8 cellular contexts compared by ENCODE assay signal in the genomic region with DNA sequence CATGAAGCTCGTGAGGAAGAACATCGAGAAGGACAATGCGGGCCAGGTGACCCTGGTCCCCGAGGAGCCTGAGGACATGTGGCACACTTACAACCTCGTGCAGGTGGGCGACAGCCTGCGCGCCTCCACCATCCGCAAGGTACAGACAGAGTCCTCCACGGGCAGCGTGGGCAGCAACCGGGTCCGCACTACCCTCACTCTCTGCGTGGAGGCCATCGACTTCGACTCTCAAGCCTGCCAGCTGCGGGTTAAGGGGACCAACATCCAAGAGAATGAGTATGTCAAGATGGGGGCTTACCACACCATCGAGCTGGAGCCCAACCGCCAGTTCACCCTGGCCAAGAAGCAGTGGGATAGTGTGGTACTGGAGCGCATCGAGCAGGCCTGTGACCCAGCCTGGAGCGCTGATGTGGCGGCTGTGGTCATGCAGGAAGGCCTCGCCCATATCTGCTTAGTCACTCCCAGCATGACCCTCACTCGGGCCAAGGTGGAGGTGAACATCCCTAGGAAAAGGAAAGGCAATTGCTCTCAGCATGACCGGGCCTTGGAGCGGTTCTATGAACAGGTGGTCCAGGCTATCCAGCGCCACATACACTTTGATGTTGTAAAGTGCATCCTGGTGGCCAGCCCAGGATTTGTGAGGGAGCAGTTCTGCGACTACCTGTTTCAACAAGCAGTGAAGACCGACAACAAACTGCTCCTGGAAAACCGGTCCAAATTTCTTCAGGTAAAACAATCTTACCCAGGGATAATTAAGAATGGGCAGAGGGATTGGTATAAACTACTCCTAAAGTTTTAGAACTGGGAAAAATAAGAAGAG. TPM values are rescaled to one million over a fixed set of nuclear protein-coding genes. Genes with fewer than 3 reads are reported as not detected.
DNase-seq lines count a peak whose midpoint lies in the region; ATAC-seq and TF ChIP-seq lines count a peak whose summit lies in the region.

No MANE protein-coding gene starts in this region.

- H3K27me3 ChIP-seq in dorsolateral prefrontal cortex = no peaks in the 10 kb centered on the region
- no peaks in the 10 kb centered on the region for H3K27me3 ChIP-seq in right lobe of liver

- peaks cover 0 to 7% (median 4%) of the 10 kb centered on the region in 4 donors for H3K36me3 ChIP-seq in right lobe of liver

- intact Hi-C loops in dorsolateral prefrontal cortex (cut with DNase I) = loop anchor here (10.0 kb wide), 3 partner anchors 94 to 314 kb away; no protein-coding TSS in a partner anchor
- intact Hi-C loops in right lobe of liver (cut with DNase I) = no loop called here

- no peaks in the 10 kb centered on the region for H3K9me3 ChIP-seq in right lobe of liver

- peak; percentile 46 for ATAC-seq in HG02642 (IDR thresholded peaks at IDR 0.05; ENCODE audit: poor library complexity, unreplicated experiment)
- peak; percentile 66 to 76 (median 72) for ATAC-seq in right lobe of liver

- H3K4me3 ChIP-seq in dorsolateral prefrontal cortex (peak overlapping the region; percentile 63 to 100 (median 84)), right lobe of liver (peak overlapping the region; percentile 53 to 72 (median 61))

- WGBS in right lobe of liver (ENCODE audit: insufficient coverage, low coverage, low lambda C conversion rate, missing lambda C conversion rate) = 17% methylated on average over 7 of the region's 31 CpGs

- H3K4me1 ChIP-seq in right lobe of liver = peaks cover 0 to 70% (median 19%) of the 10 kb centered on the region in 4 donors

- H3K27ac ChIP-seq in dorsolateral prefrontal cortex (peak overlapping the region; percentile 49 to 96 (median 88)), right lobe of liver (peak overlapping the region; percentile 78 to 95 (median 86))

- TF ChIP-seq CTCF in dorsolateral prefrontal cortex (IDR thresholded peaks at IDR 0.05 in 54 of 56, conservative IDR thresholded peaks at IDR 0.05 in 2 of 56; ENCODE audit: low read depth in 1 of 56, partially characterized antibody in 56 of 56) = peak in 6 of 56 donors; percentile 4 to 30 (median 12)
- TF ChIP-seq CTCF in right lobe of liver (IDR thresholded peaks at IDR 0.05) = no peak

- DNase-seq in NCI-H2171 treated with DMSO at 0.1 percent for 48 hours (lab: John Stamatoyannopoulos, UW) (peak; percentile 43), NCI-H2171 (lab: John Stamatoyannopoulos, UW) (no peak), NCI-H2029 (lab: John Stamatoyannopoulos, UW) (peak; percentile 43), dorsolateral prefrontal cortex (peak in 9 of 10 donors; percentile 21 to 59 (median 41)), right lobe of liver (peak; percentile 67 to 77 (median 77))
- DNase-seq in activated CD4-positive, alpha-beta T cell treated with anti-CD3 and anti-CD28 coated beads, Interleukin-2, amount 50 U/mL, for 48 hours = peak; percentile 64 to 70
- DNase-seq in stimulated activated CD4-positive, alpha-beta T cell treated with anti-CD3 and anti-CD28 coated beads, Interleukin-4, amount 100 ng/mL, for 4 hours = peak; percentile 42 to 49

- TF ChIP-seq POLR2A in right lobe of liver (IDR thresholded peaks at IDR 0.05) = peak; percentile 16

RNA-seq across cellular contexts. Expression of a gene that starts 12.9 kb away (rescaled TPM):
- total RNA-seq in dorsolateral prefrontal cortex (10 to 100 TPM in 92 of 120 experiments, 1 to 10 TPM in 28; 3.7 to 35.1 (median 13.0) TPM), right lobe of liver (100 to 1,000 TPM in 1 of 6 experiments, 10 to 100 TPM in 5; 66.5 to 116 (median 82.1) TPM)

RNA-seq across cellular contexts. Expression of a gene that starts 12.9 kb away (rescaled TPM):
- total RNA-seq in dorsolateral prefrontal cortex = 10 to 100 TPM; 11.6 to 28.0 (median 17.4) TPM
- total RNA-seq in right lobe of liver = 10 to 100 TPM; 14.6 to 24.6 (median 17.6) TPM

Comparison
In these comparisons a context has a peak if more than half of its experiments do, and no peak if none do; other contexts are left out.
1. intact Hi-C loops: an anchor here in dorsolateral prefrontal cortex (10.0 kb wide); none called in right lobe of liver.